ENCODE assay signal across 9 cellular contexts in genomic region chr1:234975941-234976871, GRCh38.
DNase-seq lines count a peak whose midpoint lies in the region; ATAC-seq and TF ChIP-seq lines count a peak whose summit lies in the region.
"Had no signal": no experiment of that assay in that cellular context is flagged by ENCODE, and none has a peak within 500 bp of the region (broad histone marks: within the 10 kb centered on the region; RNA-seq: fewer than 3 reads in every experiment).

No MANE protein-coding gene starts in this region.

- H3K27me3 Mint-ChIP-seq in activated T-helper 17 cell treated with anti-CD3 and anti-CD28 coated beads, Interleukin-2, amount 50 U/mL, for 72 hours = no peaks in the 10 kb centered on the region

- H3K4me3 ChIP-seq in HL-60 (replicated peaks; ENCODE audit: insufficient read depth, low read length) = no peak overlapping the region
- peak overlapping the region in 1 of 8 donors; percentile 8 for H3K4me3 ChIP-seq in spleen

- no peak for TF ChIP-seq CTCF in HL-60 (IDR thresholded peaks at IDR 0.05; ENCODE audit: insufficient read depth, low read length)
- TF ChIP-seq CTCF in spleen (IDR thresholded peaks at IDR 0.05 in 8 of 11, conservative IDR thresholded peaks at IDR 0.05 in 3 of 11) = no peak

- H3K4me1 Mint-ChIP-seq in activated T-helper 17 cell treated with anti-CD3 and anti-CD28 coated beads, Interleukin-2, amount 50 U/mL, for 72 hours = peaks cover 68% of the 10 kb centered on the region

- intact Hi-C loops in left cardiac atrium (cut with DNase I) = loop anchor here in 1 of 2 donors (5.0 kb wide), 1 partner anchor 101 kb away; no protein-coding TSS in a partner anchor
- intact Hi-C loops in spleen (cut with DNase I; ENCODE audit: low total_unique reads) = no loop called here

- no peak for ATAC-seq in activated T-helper 17 cell treated with anti-CD3 and anti-CD28 coated beads, Interleukin-2, amount 50 U/mL, for 72 hours (replicated peaks)
- peak in 1 of 2 donors; percentile 50 for ATAC-seq in left cardiac atrium
- no peak for ATAC-seq in GM18498 (IDR thresholded peaks at IDR 0.05; ENCODE audit: unreplicated experiment)
- no peak for ATAC-seq in GM19467 (IDR thresholded peaks at IDR 0.05; ENCODE audit: unreplicated experiment)

- peak overlapping the region; percentile 99 for H3K27ac ChIP-seq in HL-60 (replicated peaks)
- H3K27ac ChIP-seq in spleen = peak overlapping the region in 7 of 8 donors; percentile 92 to 96 (median 93)

- WGBS in spleen, 5 donors = 65 to 85% (median 75%) methylated on average over 11 of the region's 11 CpGs

- H3K27me3 ChIP-seq in HL-60 (ENCODE audit: insufficient read depth, poor library complexity, severe bottlenecking) (no peaks in the 10 kb centered on the region), spleen (replicated peaks in 1 of 7) (no peaks in the 10 kb centered on the region)

- H3K9me3 ChIP-seq in spleen = no peaks in the 10 kb centered on the region

- H3K27ac Mint-ChIP-seq in activated T-helper 17 cell treated with anti-CD3 and anti-CD28 coated beads, Interleukin-2, amount 50 U/mL, for 72 hours = peak overlapping the region; percentile 77

- peak overlapping the region; percentile 45 for H3K4me3 Mint-ChIP-seq in activated T-helper 17 cell treated with anti-CD3 and anti-CD28 coated beads, Interleukin-2, amount 50 U/mL, for 72 hours

- H3K4me1 ChIP-seq in spleen = peaks cover 33 to 89% (median 67%) of the 10 kb centered on the region in 6 donors

- peaks cover 14% of the 10 kb centered on the region for H3K9me3 Mint-ChIP-seq in activated T-helper 17 cell treated with anti-CD3 and anti-CD28 coated beads, Interleukin-2, amount 50 U/mL, for 72 hours

- TF ChIP-seq POLR2A in spleen (IDR thresholded peaks at IDR 0.05) = no peak

- H3K36me3 Mint-ChIP-seq in activated T-helper 17 cell treated with anti-CD3 and anti-CD28 coated beads, Interleukin-2, amount 50 U/mL, for 72 hours (ENCODE audit: low read depth) = peaks cover 4% of the 10 kb centered on the region

- peak in 1 of 2 experiments; percentile 43 for DNase-seq in HL-60 (ENCODE audit: low read depth in 1 of 2, low spot score in 1 of 2)
- peak; percentile 63 for DNase-seq in left cardiac atrium
- no peak for DNase-seq in spleen
- no peak for DNase-seq in NOMO-1 (lab: John Stamatoyannopoulos, UW; ENCODE audit: unreplicated experiment in 2 of 2)
- no peak for DNase-seq in AG20443 (ENCODE audit: low spot score)
- DNase-seq: posterior cingulate gyrus had no signal

- H3K36me3 ChIP-seq in spleen = no peaks in the 10 kb centered on the region
